In genomic region chr13:110518571-110518970, GRCh38 we compare ENCODE assay signal across 29 cellular contexts. TPM values are rescaled to one million over a fixed set of nuclear protein-coding genes. Genes with fewer than 3 reads are reported as not detected.
DNase-seq lines count a peak whose midpoint lies in the region; ATAC-seq and TF ChIP-seq lines count a peak whose summit lies in the region.
"Had no signal": no experiment of that assay in that cellular context is flagged by ENCODE, and none has a peak within 500 bp of the region (broad histone marks: within the 10 kb centered on the region; RNA-seq: fewer than 3 reads in every experiment).

No MANE protein-coding gene starts in this region.

- H3K9me3 ChIP-seq in IMR-90 (ENCODE audit: control insufficient read depth, insufficient read depth, low read length) (no peaks in the 10 kb centered on the region), mesenchymal stem cell (ENCODE audit: control insufficient read depth, low read length) (no peaks in the 10 kb centered on the region), tibial artery (no peaks in the 10 kb centered on the region)
- H3K9me3 ChIP-seq: esophagus muscularis mucosa, right atrium auricular region, SJCRH30 had no signal

- H3K4me1 ChIP-seq in IMR-90 (ENCODE audit: control insufficient read depth, insufficient read depth, low read length) (no peaks in the 10 kb centered on the region; the same call in 1 of the 2 replicates), mesenchymal stem cell (ENCODE audit: control insufficient read depth, insufficient read depth, low read depth, low read length) (peaks cover 4% of the 10 kb centered on the region), tibial artery (peaks cover 10 to 66% (median 53%) of the 10 kb centered on the region in 4 donors)
- H3K4me1 ChIP-seq: foreskin keratinocyte had no signal

- no peak overlapping the region for H3K4ac ChIP-seq in IMR-90 (ENCODE audit: low read depth, low read length)
- no peak overlapping the region for H3K4ac ChIP-seq in mesenchymal stem cell (ENCODE audit: low read depth in 1 of 2, low read length in 2 of 2)

- H2BK5ac ChIP-seq in IMR-90 (ENCODE audit: low read depth, low read length, poor library complexity, severe bottlenecking) (no peak overlapping the region), mesenchymal stem cell (ENCODE audit: low read depth, low read length, poor library complexity, severe bottlenecking) (no peak overlapping the region)

- no peak overlapping the region for H2AK5ac ChIP-seq in IMR-90 (ENCODE audit: low read depth, low read length)
- H2AK5ac ChIP-seq in mesenchymal stem cell (ENCODE audit: low read length, severe bottlenecking): no peak overlapping the region

- no peak overlapping the region for H4K5ac ChIP-seq in IMR-90 (ENCODE audit: low read depth, low read length)

- CTCF ChIA-PET in IMR-90 (lab: Yijun Ruan, JAX): interaction anchor here (1.0 kb wide), 1 partner anchor 9 kb away, joined by 3 read pairs; no protein-coding TSS in a partner anchor

- POLR2A ChIA-PET in IMR-90 (lab: Charles Lee; ENCODE audit: unreplicated experiment): no interaction called here

- H3K4me3 ChIP-seq in IMR-90 (ENCODE audit: insufficient read depth, low read depth, low read length) (no peak overlapping the region), coronary artery (no peak overlapping the region), mesenchymal stem cell (ENCODE audit: insufficient read depth in 1 of 2, low read depth in 1 of 2, low read length in 2 of 2) (no peak overlapping the region), tibial artery (no peak overlapping the region)
- H3K4me3 ChIP-seq: cardiac muscle cell, esophagus muscularis mucosa, heart left ventricle, lung, right atrium auricular region, SJCRH30 had no signal

- H3K4me2 ChIP-seq in IMR-90 (ENCODE audit: low read depth, low read length) (no peak overlapping the region), mesenchymal stem cell (ENCODE audit: low read length, poor library complexity, severe bottlenecking) (no peak overlapping the region)

- peaks cover 8% of the 10 kb centered on the region for H3K9me1 ChIP-seq in IMR-90 (ENCODE audit: insufficient read depth, low read length)

- TF ChIP-seq CTCF in IMR-90 (conservative IDR thresholded peaks at IDR 0.05; ENCODE audit: low read depth, low read length) (no peak), coronary artery (IDR thresholded peaks at IDR 0.05) (no peak), tibial artery (IDR thresholded peaks at IDR 0.05) (no peak)

- H2BK15ac ChIP-seq in IMR-90 (ENCODE audit: low read depth, low read length): no peak overlapping the region
- no peak overlapping the region for H2BK15ac ChIP-seq in mesenchymal stem cell (ENCODE audit: low read depth, poor library complexity, severe bottlenecking)

- H4K20me1 ChIP-seq in IMR-90 (ENCODE audit: insufficient read depth, low read length): no peaks in the 10 kb centered on the region; the same call in 1 of the 2 replicates

- H3K9ac ChIP-seq in IMR-90 (ENCODE audit: low read depth, low read length): no peak overlapping the region
- H3K9ac ChIP-seq in mesenchymal stem cell (ENCODE audit: low read length): no peak overlapping the region

- DNase-seq in IMR-90 (no peak), coronary artery (ENCODE audit: low spot score) (no peak), mesenchymal stem cell (no peak), tibial artery (peak in 1 of 2 donors; percentile 71), SKM-1 (lab: John Stamatoyannopoulos, UW; ENCODE audit: unreplicated experiment) (no peak), hypothalamus (lab: John Stamatoyannopoulos, UW) (no peak), midbrain (lab: John Stamatoyannopoulos, UW) (no peak)
- DNase-seq in activated CD4-positive, CD25-positive, alpha-beta regulatory T cell treated with anti-CD3 and anti-CD28 coated beads, Interleukin-2, amount 50 U/mL, for 72 hours: no peak
- DNase-seq: activated CD4-positive, alpha-beta T cell treated with anti-CD3 and anti-CD28 coated beads, Interleukin-2, amount 10 ng/mL, durations not matched to agents 24 days and 14 days; activated effector memory CD4-positive, alpha-beta T cell treated with anti-CD3 and anti-CD28 coated beads, Interleukin-2, amount 50 U/mL, for 16 hours; dermis blood vessel endothelial cell; foreskin keratinocyte; H7; heart left ventricle; Karpas-422; kidney glomerular epithelial cell; NCI-H1436 treated with DMSO at 0.1 percent for 48 hours; NCI-H2107; SJCRH30; stimulated activated CD4-positive, alpha-beta T cell treated with anti-CD3 and anti-CD28 coated beads, Interleukin-12 subunit alpha, Interleukin-12 subunit beta, amount 100 ng/mL, for 4 hours; stimulated activated CD4-positive, alpha-beta T cell treated with anti-CD3 and anti-CD28 coated beads, Interleukin-2, amount 100 ng/mL, for 48 hours; T1000; trophoblast cell had no signal

- intact Hi-C loops in IMR-90 (cut with micrococcal nuclease) (no loop called here), tibial artery (cut with DNase I; ENCODE audit: low total_unique reads) (no loop called here)

- no peak for TF ChIP-seq RAD21 in IMR-90 (IDR thresholded peaks at IDR 0.05; ENCODE audit: low read length)

- no TSS peak for BruUV-seq in IMR-90 (replicated peaks; lab: Mats Ljungman, UMichigan)

- H2BK12ac ChIP-seq in mesenchymal stem cell (ENCODE audit: low read length in 2 of 2): no peak overlapping the region

- H4K91ac ChIP-seq in IMR-90 (ENCODE audit: insufficient read depth, low read depth, low read length) (no peak overlapping the region), mesenchymal stem cell (ENCODE audit: low read length) (peak overlapping the region; percentile 43)

- in situ Hi-C loops in IMR-90 (cut with MboI; ENCODE audit: low sequenced_read_pairs): no loop called here

- H3K23ac ChIP-seq in IMR-90 (ENCODE audit: low read depth, low read length) (no peak overlapping the region), mesenchymal stem cell (ENCODE audit: low read length in 2 of 2) (no peak overlapping the region)

- H3K36me3 ChIP-seq in IMR-90 (ENCODE audit: control insufficient read depth, insufficient read depth, low read length): peaks cover 18% of the 10 kb centered on the region
- peaks cover 6 to 32% of the 10 kb centered on the region in 2 experiments for H3K36me3 ChIP-seq in mesenchymal stem cell (ENCODE audit: control insufficient read depth in 1 of 2, insufficient read depth in 2 of 2, low read depth in 1 of 2, low read length in 2 of 2)
- H3K36me3 ChIP-seq in tibial artery: peaks cover 8 to 20% (median 8%) of the 10 kb centered on the region in 3 donors
- H3K36me3 ChIP-seq: cardiac muscle cell, SJCRH30 had no signal

- H2BK20ac ChIP-seq in IMR-90 (ENCODE audit: low read depth, low read length): no peak overlapping the region

- H2AFZ ChIP-seq in IMR-90 (replicated peaks; ENCODE audit: low read length, poor library complexity) (no peak overlapping the region), mesenchymal stem cell (ENCODE audit: low read depth, low read length) (no peak overlapping the region)

- no peak overlapping the region for H3K56ac ChIP-seq in IMR-90 (ENCODE audit: extremely low read depth, insufficient read depth, low read length)

- no peak overlapping the region for H3K18ac ChIP-seq in IMR-90 (ENCODE audit: low read depth, low read length)
- no peak overlapping the region for H3K18ac ChIP-seq in mesenchymal stem cell (ENCODE audit: low read depth in 1 of 2, low read length in 2 of 2)

- no peak overlapping the region for H2AK9ac ChIP-seq in IMR-90 (replicated peaks; ENCODE audit: low read depth, low read length, poor library complexity)

- H3K79me1 ChIP-seq in IMR-90 (ENCODE audit: low read depth in 1 of 2, low read length in 2 of 2): no peaks in the 10 kb centered on the region
- H3K79me1 ChIP-seq in mesenchymal stem cell (replicated peaks; ENCODE audit: low read length, poor library complexity, severe bottlenecking): no peaks in the 10 kb centered on the region

- H3K14ac ChIP-seq in IMR-90 (replicated peaks; ENCODE audit: low read depth, low read length) (no peak overlapping the region), mesenchymal stem cell (ENCODE audit: low read length in 2 of 2) (no peak overlapping the region)

- ATAC-seq in IMR-90 (ENCODE audit: low read depth): peak; percentile 7; the same call in 1 of the 2 replicates
- ATAC-seq: foreskin keratinocyte had no signal

- dilution Hi-C loops in IMR-90 (cut with HindIII; ENCODE audit: low sequenced_read_pairs, unreplicated experiment): no loop called here

- H3K27ac ChIP-seq in IMR-90 (ENCODE audit: insufficient read depth, low read length): no peak overlapping the region
- peak overlapping the region; percentile 58 to 92 for H3K27ac ChIP-seq in coronary artery
- H3K27ac ChIP-seq in mesenchymal stem cell (ENCODE audit: low read length, poor library complexity, severe bottlenecking): no peak overlapping the region
- H3K27ac ChIP-seq in tibial artery: peak overlapping the region; percentile 67 to 68
- H3K27ac ChIP-seq: cardiac muscle cell, esophagus muscularis mucosa, foreskin keratinocyte, HL-60, SJCRH30, VCaP had no signal

- 77% methylated on average over 5 of the region's 11 CpGs; no CpG with 5 or more reads in 1 of the 2 experiments for WGBS in IMR-90 (ENCODE audit: extremely low coverage in 2 of 2, insufficient read length in 1 of 2), 2 experiments
- WGBS in mesenchymal stem cell: 94% methylated on average over 9 of the region's 11 CpGs

- TF ChIP-seq POLR2A in IMR-90 (IDR thresholded peaks at IDR 0.05; ENCODE audit: low read depth, low read length): no peak

- H3K27me3 ChIP-seq in IMR-90 (ENCODE audit: control insufficient read depth, insufficient read depth, low read length) (no peaks in the 10 kb centered on the region), mesenchymal stem cell (ENCODE audit: control insufficient read depth in 1 of 2, insufficient read depth in 1 of 2, low read length in 2 of 2) (peaks cover 0 to 3% of the 10 kb centered on the region in 2 experiments), tibial artery (no peaks in the 10 kb centered on the region)
- H3K27me3 ChIP-seq: cardiac muscle cell, esophagus muscularis mucosa, foreskin keratinocyte, heart left ventricle, right atrium auricular region, SJCRH30 had no signal

- H2BK120ac ChIP-seq in IMR-90 (ENCODE audit: low read depth, low read length): no peak overlapping the region
- H2BK120ac ChIP-seq in mesenchymal stem cell (ENCODE audit: low read depth, low read length): no peak overlapping the region

- H4K8ac ChIP-seq in IMR-90 (ENCODE audit: low read depth in 2 of 2, low read length in 2 of 2): no peak overlapping the region
- no peak overlapping the region for H4K8ac ChIP-seq in mesenchymal stem cell (ENCODE audit: low read length)

TF ChIP-seq in IMR-90, 13 proteins besides CTCF, POLR2A, EP300 and RAD21:
- TF ChIP-seq RFX5 (IDR thresholded peaks at IDR 0.05; ENCODE audit: low read depth, low read length) (no peak), MAZ (IDR thresholded peaks at IDR 0.05; ENCODE audit: borderline replicate concordance, low read depth, low read length) (no peak), BHLHE40 (IDR thresholded peaks at IDR 0.05; ENCODE audit: low read depth, low read length) (no peak)

RNA-seq across cellular contexts. Expression of gene RAB20, which starts 43.0 kb away (rescaled TPM):
- 3.6 and 3.8 TPM in 2 replicates for total RNA-seq in IMR-90 (2012; rRNA removed)
- polyA plus RNA-seq in IMR-90 (2012; rRNA removed): 4.7 and 5.1 TPM in 2 replicates
- 6.1 and 6.7 TPM in 2 replicates for polyA plus RNA-seq in IMR-90 (2012; cell fraction: cytosol; rRNA removed)
- polyA plus RNA-seq in IMR-90 (2012; cell fraction: nucleus; rRNA removed; ENCODE audit: low replicate concordance): 2.3 and 2.4 TPM in 2 replicates
- 5.1 TPM for polyA plus RNA-seq in mesenchymal stem cell (2013, experiment 1 of 2)
- polyA plus RNA-seq in mesenchymal stem cell (2013, experiment 2 of 2): 5.2 TPM

Comparison
In these comparisons a context has a peak if more than half of its experiments do, and no peak if none do; other contexts are left out.
1. H3K27ac ChIP-seq: peak in coronary artery (2 of 2) and tibial artery (2 of 2); none in IMR-90 (single experiment) and mesenchymal stem cell (single experiment).